15 cellular contexts compared by ENCODE assay signal in genomic region chr4:38677466-38677865, GRCh38. TPM values are rescaled to one million over a fixed set of nuclear protein-coding genes. Genes with fewer than 3 reads are reported as not detected.
DNase-seq lines count a peak whose midpoint lies in the region; ATAC-seq, FAIRE-seq and TF ChIP-seq lines count a peak whose summit lies in the region.
"Had no signal": no experiment of that assay in that cellular context is flagged by ENCODE, and none has a peak within 500 bp of the region (broad histone marks: within the 10 kb centered on the region; RNA-seq: fewer than 3 reads in every experiment).

No MANE protein-coding gene starts in this region.

- H3K23ac ChIP-seq in IMR-90 (ENCODE audit: low read depth, low read length): peak overlapping the region; percentile 41; the same call in 1 of the 2 replicates
- H3K23ac ChIP-seq in trophoblast cell (ENCODE audit: low read length): no peak overlapping the region

- peaks cover 72% of the 10 kb centered on the region for H3K4me1 Mint-ChIP-seq in osteocyte (ENCODE audit: unreplicated experiment)

- in situ Hi-C loops in IMR-90 (cut with MboI; ENCODE audit: low sequenced_read_pairs): no loop called here

- no peak overlapping the region for H3K4me3 Mint-ChIP-seq in osteocyte (ENCODE audit: unreplicated experiment)
- H3K4me3 Mint-ChIP-seq: B cell had no signal

- H3K4me1 ChIP-seq in IMR-90 (ENCODE audit: control insufficient read depth, insufficient read depth, low read length) (peaks cover 34% of the 10 kb centered on the region), endothelial cell of umbilical vein (ENCODE audit: control insufficient read depth, extremely low read depth, insufficient read depth, low read length) (peaks cover 44% of the 10 kb centered on the region), trophoblast cell (ENCODE audit: control insufficient read depth in 1 of 2, insufficient read depth in 2 of 2, low read length in 2 of 2) (peaks cover 12 to 15% of the 10 kb centered on the region in 2 experiments)

- no peak overlapping the region for H4K12ac ChIP-seq in trophoblast cell (ENCODE audit: low read depth, low read length)

- no peak overlapping the region; the same call in 1 of the 2 replicates for H2BK20ac ChIP-seq in IMR-90 (ENCODE audit: low read depth, low read length)

- peak overlapping the region; percentile 25 for H2BK5ac ChIP-seq in IMR-90 (ENCODE audit: low read depth, low read length, poor library complexity, severe bottlenecking)
- H2BK5ac ChIP-seq in trophoblast cell (ENCODE audit: low read depth, low read length, poor library complexity): no peak overlapping the region

- H4K91ac ChIP-seq in IMR-90 (ENCODE audit: insufficient read depth, low read depth, low read length) (peak overlapping the region; percentile 38; the same call in 1 of the 2 replicates), trophoblast cell (ENCODE audit: low read depth, low read length) (no peak overlapping the region)

- TF ChIP-seq CTCF in AG04450 (IDR thresholded peaks at IDR 0.05; ENCODE audit: low read depth, low read length) (no peak), IMR-90 (conservative IDR thresholded peaks at IDR 0.05; ENCODE audit: low read depth, low read length) (no peak), endothelial cell of umbilical vein (IDR thresholded peaks at IDR 0.05; ENCODE audit: extremely low read depth in 1 of 2, insufficient read depth in 1 of 2, low read depth in 1 of 2, low read length in 2 of 2) (no peak), osteocyte (IDR thresholded peaks at IDR 0.05) (no peak)

- H2AK5ac ChIP-seq in IMR-90 (ENCODE audit: low read depth, low read length) (peak overlapping the region; percentile 42; the same call in 1 of the 2 replicates), trophoblast cell (ENCODE audit: low read length) (no peak overlapping the region)

- DNase-seq in AG04450 (ENCODE audit: low read depth, low spot score): no peak
- DNase-seq in IMR-90: no peak
- DNase-seq in endothelial cell of umbilical vein (ENCODE audit: low read depth, low spot score): no peak
- no peak for DNase-seq in trophoblast cell
- no peak for DNase-seq in osteocyte (ENCODE audit: extremely low spot score, unreplicated experiment)
- no peak for DNase-seq in stimulated activated CD4-positive, alpha-beta T cell treated with anti-CD3 and anti-CD28 coated beads, Interleukin-4, amount 100 ng/mL, for 4 hours
- no peak for DNase-seq in stimulated activated CD4-positive, alpha-beta T cell treated with anti-CD3 and anti-CD28 coated beads, Interleukin-4, amount 100 ng/mL, for 24 hours
- DNase-seq: activated CD4-positive, CD25-positive, alpha-beta regulatory T cell treated with anti-CD3 and anti-CD28 coated beads, Interleukin-2, amount 50 U/mL, for 72 hours; erythroblast; NCI-H1092; NCI-H446; PC-3 had no signal

- no peaks in the 10 kb centered on the region for H3K27me3 ChIP-seq in AG04450 (ENCODE audit: control insufficient read depth, insufficient read depth, low read length)
- no peaks in the 10 kb centered on the region for H3K27me3 ChIP-seq in IMR-90 (ENCODE audit: control insufficient read depth, insufficient read depth, low read length)
- no peaks in the 10 kb centered on the region for H3K27me3 ChIP-seq in endothelial cell of umbilical vein (ENCODE audit: control insufficient read depth in 2 of 2, insufficient read depth in 2 of 2, low read length in 2 of 2)
- no peaks in the 10 kb centered on the region for H3K27me3 ChIP-seq in trophoblast cell (ENCODE audit: insufficient read depth, low read length)

- H3K56ac ChIP-seq in IMR-90 (ENCODE audit: extremely low read depth, insufficient read depth, low read length): no peak overlapping the region

- H3K36me3 ChIP-seq in IMR-90 (ENCODE audit: control insufficient read depth, insufficient read depth, low read length) (peaks cover 8% of the 10 kb centered on the region), endothelial cell of umbilical vein (ENCODE audit: control insufficient read depth in 2 of 2, extremely low read depth in 1 of 2, insufficient read depth in 2 of 2, low read length in 2 of 2) (peaks cover 7 to 13% of the 10 kb centered on the region in 2 experiments), trophoblast cell (ENCODE audit: control insufficient read depth in 1 of 2, insufficient read depth in 2 of 2, low read length in 2 of 2) (peaks cover 14% of the 10 kb centered on the region in 2 experiments)

- no peak overlapping the region for H2BK15ac ChIP-seq in IMR-90 (ENCODE audit: low read depth, low read length)

- H3K9me3 Mint-ChIP-seq in osteocyte (ENCODE audit: unreplicated experiment): no peaks in the 10 kb centered on the region

- H2AK9ac ChIP-seq in IMR-90 (replicated peaks; ENCODE audit: low read depth, low read length, poor library complexity): peak overlapping the region; percentile 47

- FAIRE-seq in endothelial cell of umbilical vein (lab: Jason Lieb, UNC): peak; percentile 8
- FAIRE-seq: HepG2 had no signal

- no peak; the same call in 1 of the 2 replicates for TF ChIP-seq POLR2A in IMR-90 (IDR thresholded peaks at IDR 0.05; ENCODE audit: low read depth, low read length)
- TF ChIP-seq POLR2A in endothelial cell of umbilical vein (IDR thresholded peaks at IDR 0.05; ENCODE audit: low read depth, low read length): no peak

- H3K9me1 ChIP-seq in IMR-90 (ENCODE audit: insufficient read depth, low read length): peaks cover 27% of the 10 kb centered on the region
- no peaks in the 10 kb centered on the region for H3K9me1 ChIP-seq in endothelial cell of umbilical vein (replicated peaks; ENCODE audit: control insufficient read depth, extremely low read depth, insufficient read depth, low read length)

- POLR2A ChIA-PET in AG04450 (lab: Yijun Ruan, JAX) (interaction anchor here (1.0 to 1.2 kb wide), 2 partner anchors 14 to 517 kb away, joined by 4 to 8 read pairs; no protein-coding TSS in a partner anchor), IMR-90 (lab: Charles Lee; ENCODE audit: unreplicated experiment) (no interaction called here), endothelial cell of umbilical vein (lab: Charles Lee) (no interaction called here)

- H3K79me2 ChIP-seq in endothelial cell of umbilical vein (ENCODE audit: control insufficient read depth, insufficient read depth, low read length) (peaks cover 93% of the 10 kb centered on the region), trophoblast cell (ENCODE audit: control insufficient read depth, insufficient read depth, low read length, poor library complexity) (peaks cover 13% of the 10 kb centered on the region)

- H4K8ac ChIP-seq in IMR-90 (ENCODE audit: low read depth in 2 of 2, low read length in 2 of 2) (no peak overlapping the region; a peak in 1 of 4 replicates), trophoblast cell (ENCODE audit: low read depth, low read length) (no peak overlapping the region)

- no peak for ATAC-seq in IMR-90 (ENCODE audit: low read depth)
- no peak for ATAC-seq in HG03135 (IDR thresholded peaks at IDR 0.05; ENCODE audit: unreplicated experiment)
- ATAC-seq: HepG2, PC-3 had no signal

- no peak for TF ChIP-seq RAD21 in IMR-90 (IDR thresholded peaks at IDR 0.05; ENCODE audit: low read length)

- no peak overlapping the region for H2BK12ac ChIP-seq in trophoblast cell (ENCODE audit: low read length)

- WGBS in IMR-90 (ENCODE audit: extremely low coverage in 2 of 2, insufficient read length in 1 of 2), 2 experiments: no CpG with 5 or more reads among the region's 6 CpGs
- WGBS in trophoblast cell (ENCODE audit: extremely low coverage, insufficient coverage, insufficient read length): no CpG with 5 or more reads among the region's 6 CpGs

- no peak overlapping the region for H3K4me3 ChIP-seq in AG04450 (ENCODE audit: low read depth, low read length)
- H3K4me3 ChIP-seq in IMR-90 (ENCODE audit: insufficient read depth, low read depth, low read length): no peak overlapping the region
- no peak overlapping the region for H3K4me3 ChIP-seq in endothelial cell of umbilical vein (replicated peaks in 1 of 3; ENCODE audit: insufficient read depth in 1 of 3, low read depth in 1 of 3, low read length in 3 of 3)
- H3K4me3 ChIP-seq in trophoblast cell (ENCODE audit: low read depth, low read length): no peak overlapping the region

- H4K20me1 ChIP-seq in IMR-90 (ENCODE audit: insufficient read depth, low read length): peaks cover 82% of the 10 kb centered on the region
- H4K20me1 ChIP-seq in endothelial cell of umbilical vein (replicated peaks; ENCODE audit: control insufficient read depth, extremely low read depth, insufficient read depth, low read length): peaks cover 9% of the 10 kb centered on the region

- H3K9ac ChIP-seq in IMR-90 (ENCODE audit: low read depth, low read length) (no peak overlapping the region), endothelial cell of umbilical vein (replicated peaks; ENCODE audit: extremely low read depth, insufficient read depth, low read length) (no peak overlapping the region), trophoblast cell (ENCODE audit: low read length) (no peak overlapping the region)

- CTCF ChIA-PET in AG04450 (lab: Charles Lee) (interaction anchor here (0.7 to 5.2 kb wide), 5 partner anchors 42 to 615 kb away, joined by 3 to 58 read pairs (median 11); no protein-coding TSS in a partner anchor), IMR-90 (lab: Yijun Ruan, JAX) (interaction anchor here (0.8 to 1.1 kb wide), 2 partner anchors 362 to 489 kb away, joined by 3 read pairs; no protein-coding TSS in a partner anchor), endothelial cell of umbilical vein (lab: Charles Lee) (interaction anchor here (0.6 to 6.0 kb wide), 8 partner anchors 10 to 608 kb away, joined by 3 to 133 read pairs (median 6); no protein-coding TSS in a partner anchor)

- peak overlapping the region; percentile 51; the same call in 1 of the 2 replicates for H3K4ac ChIP-seq in IMR-90 (ENCODE audit: low read depth, low read length)
- peak overlapping the region; percentile 71 for H3K4ac ChIP-seq in trophoblast cell (ENCODE audit: low read depth, low read length)

- H3K9me3 ChIP-seq in AG04450 (ENCODE audit: control insufficient read depth, insufficient read depth, low read length) (no peaks in the 10 kb centered on the region), IMR-90 (ENCODE audit: control insufficient read depth, insufficient read depth, low read length) (no peaks in the 10 kb centered on the region), endothelial cell of umbilical vein (replicated peaks; ENCODE audit: control insufficient read depth, insufficient read depth, low read length) (no peaks in the 10 kb centered on the region), trophoblast cell (ENCODE audit: insufficient read depth, low read depth, low read length) (no peaks in the 10 kb centered on the region)

- H3K36me3 Mint-ChIP-seq in osteocyte (ENCODE audit: unreplicated experiment): peaks cover 26% of the 10 kb centered on the region

- dilution Hi-C loops in IMR-90 (cut with HindIII; ENCODE audit: low sequenced_read_pairs, unreplicated experiment) (no loop called here), endothelial cell of umbilical vein (cut with MboI; ENCODE audit: extremely low pct_ligation_motif_present, low sequenced_read_pairs) (no loop called here)

- no peak overlapping the region for H3K27ac Mint-ChIP-seq in osteocyte (ENCODE audit: unreplicated experiment)
- H3K27ac Mint-ChIP-seq: B cell had no signal

- intact Hi-C loops in IMR-90 (cut with micrococcal nuclease) (loop anchor here (5.0 kb wide), 1 partner anchor 180 kb away; the partner anchor contains the start of gene TLR6), endothelial cell of umbilical vein (cut with micrococcal nuclease) (no loop called here)

- H2AFZ ChIP-seq in IMR-90 (replicated peaks; ENCODE audit: low read length, poor library complexity): no peak overlapping the region
- H2AFZ ChIP-seq in endothelial cell of umbilical vein (ENCODE audit: low read depth, low read length): no peak overlapping the region
- H2AFZ ChIP-seq in trophoblast cell (ENCODE audit: insufficient read depth, low read length, poor library complexity): no peak overlapping the region

- peak overlapping the region; percentile 35; the same call in 1 of the 2 replicates for H2BK120ac ChIP-seq in IMR-90 (ENCODE audit: low read depth, low read length)
- H2BK120ac ChIP-seq in trophoblast cell (ENCODE audit: insufficient read depth, low read length, poor library complexity): no peak overlapping the region

- H3K79me1 ChIP-seq in IMR-90 (ENCODE audit: low read depth in 1 of 2, low read length in 2 of 2) (peaks cover 36 to 70% of the 10 kb centered on the region in 2 experiments), trophoblast cell (ENCODE audit: low read length) (no peaks in the 10 kb centered on the region)

- no peak overlapping the region for H4K5ac ChIP-seq in IMR-90 (ENCODE audit: low read depth, low read length)

- H3K14ac ChIP-seq in IMR-90 (replicated peaks; ENCODE audit: low read depth, low read length) (no peak overlapping the region), trophoblast cell (ENCODE audit: low read length) (no peak overlapping the region)

- H3K27ac ChIP-seq in AG04450 (ENCODE audit: low read depth, low read length): peak overlapping the region; percentile 80
- H3K27ac ChIP-seq in IMR-90 (ENCODE audit: insufficient read depth, low read length): no peak overlapping the region
- H3K27ac ChIP-seq in endothelial cell of umbilical vein (ENCODE audit: insufficient read depth, low read depth, low read length): peak overlapping the region; percentile 13
- H3K27ac ChIP-seq in trophoblast cell (ENCODE audit: low read depth, low read length): no peak overlapping the region

- H3K4me2 ChIP-seq in IMR-90 (ENCODE audit: low read depth, low read length) (no peak overlapping the region), endothelial cell of umbilical vein (ENCODE audit: insufficient read depth, low read length) (no peak overlapping the region), trophoblast cell (ENCODE audit: low read length) (no peak overlapping the region)

- no peaks in the 10 kb centered on the region for H3K27me3 Mint-ChIP-seq in osteocyte (ENCODE audit: unreplicated experiment)
- H3K27me3 Mint-ChIP-seq: B cell had no signal

- peak overlapping the region; percentile 13; the same call in 1 of the 2 replicates for H3K18ac ChIP-seq in IMR-90 (ENCODE audit: low read depth, low read length)
- no peak overlapping the region for H3K18ac ChIP-seq in trophoblast cell (ENCODE audit: low read length)

- no TSS peak for BruUV-seq in IMR-90 (replicated peaks; lab: Mats Ljungman, UMichigan)
- no TSS peak for BruUV-seq in endothelial cell of umbilical vein (replicated peaks; lab: Mats Ljungman, UMichigan)

RNA-seq across cellular contexts. Expression of gene KLF3, which starts 13.5 kb away (rescaled TPM):
- polyA plus RNA-seq in AG04450 (2011; rRNA removed) (22.1 and 24.3 TPM in 2 replicates), IMR-90 (2012; rRNA removed) (11.6 and 12.6 TPM in 2 replicates), endothelial cell of umbilical vein (23.7 and 27.7 TPM in 2 replicates)
- polyA minus RNA-seq in AG04450 (2011; rRNA and poly(A)+ RNA removed): 33.5 and 46.4 TPM in 2 replicates
- total RNA-seq in IMR-90 (2012; rRNA removed) (8.2 and 9.4 TPM in 2 replicates), endothelial cell of umbilical vein (50.5 and 51.8 TPM in 2 replicates), osteocyte (42.4 and 43.7 TPM in 2 replicates)
- polyA plus RNA-seq in IMR-90 (2012; cell fraction: cytosol; rRNA removed): 5.3 and 7.2 TPM in 2 replicates
- polyA plus RNA-seq in IMR-90 (2012; cell fraction: nucleus; rRNA removed; ENCODE audit: low replicate concordance): 8.7 and 26.7 TPM in 2 replicates
- 23.0 and 24.0 TPM in 2 replicates for polyA plus RNA-seq in endothelial cell of umbilical vein (2011; cell fraction: cytosol; rRNA removed)
- 60.4 and 62.4 TPM in 2 replicates for polyA plus RNA-seq in endothelial cell of umbilical vein (2011; cell fraction: nucleus; rRNA removed)
- polyA plus RNA-seq in endothelial cell of umbilical vein (2012): 22.7 and 26.3 TPM in 2 replicates
- 80.9 and 81.2 TPM in 2 replicates for polyA minus RNA-seq in endothelial cell of umbilical vein
- polyA minus RNA-seq in endothelial cell of umbilical vein (2011; cell fraction: cytosol; rRNA and poly(A)+ RNA removed): 11.0 TPM
- polyA minus RNA-seq in endothelial cell of umbilical vein (2011; cell fraction: nucleus; rRNA and poly(A)+ RNA removed): 203 and 233 TPM in 2 replicates
- polyA plus RNA-seq in trophoblast cell (2013): 26.3 and 28.6 TPM in 2 replicates

Comparison
In these comparisons a context has a peak if more than half of its experiments do, and no peak if none do; other contexts are left out.
1. H3K27ac ChIP-seq: peak in AG04450 (single experiment) and endothelial cell of umbilical vein (single experiment); none in IMR-90 (single experiment) and trophoblast cell (single experiment).